Comparison of ENCODE assay signal across 1 cellular context in the genomic region with DNA sequence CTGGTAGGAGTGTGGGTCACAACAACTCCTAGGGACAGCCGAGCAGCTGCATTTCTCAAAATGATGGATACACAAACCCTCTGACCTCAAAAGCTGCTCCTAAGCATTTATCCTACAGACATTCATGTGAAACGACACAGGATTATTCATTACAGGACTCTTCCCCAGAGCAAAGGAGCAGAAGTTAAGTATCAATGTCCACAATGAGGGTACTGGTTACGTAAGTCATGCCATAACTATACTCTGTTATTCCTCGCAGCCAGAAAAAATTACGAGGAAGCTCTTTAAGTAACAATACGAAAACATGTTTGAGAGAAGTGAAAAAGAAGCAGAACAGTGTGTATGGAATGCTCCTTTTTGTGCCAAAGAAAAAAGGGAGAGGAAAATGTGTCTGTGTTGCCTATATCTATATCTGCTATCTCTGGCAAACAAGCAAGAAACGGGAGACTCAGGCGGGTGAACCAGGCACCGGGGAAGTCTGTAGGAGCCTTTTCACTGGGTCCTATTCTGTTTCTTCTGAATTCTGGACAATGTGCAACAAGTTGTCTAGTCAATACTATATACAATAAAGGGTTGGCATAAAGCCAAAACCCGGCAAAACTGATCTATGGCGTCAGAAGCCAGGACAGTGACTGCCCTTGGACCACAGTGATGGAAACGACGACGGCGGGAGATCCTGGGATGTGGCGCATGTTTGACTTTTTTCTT.
TF ChIP-seq lines count a peak whose summit lies in the region.

No MANE protein-coding gene starts in this region.

TF ChIP-seq in H1, 55 proteins besides CTCF, POLR2A, EP300 and RAD21:
- TF ChIP-seq GABPA (IDR thresholded peaks at IDR 0.05; ENCODE audit: borderline replicate concordance, insufficient read depth, low read length) (no peak), SIRT6 (IDR thresholded peaks at IDR 0.05; ENCODE audit: low read length) (no peak), ZNF274 (IDR thresholded peaks at IDR 0.05; ENCODE audit: borderline replicate concordance, extremely low read depth, low read length) (no peak), CEBPB (IDR thresholded peaks at IDR 0.05; ENCODE audit: low read depth, low read length) (no peak), YY1 (IDR thresholded peaks at IDR 0.05; ENCODE audit: low read depth, low read length) (no peak), GTF2F1 (IDR thresholded peaks at IDR 0.05; ENCODE audit: borderline replicate concordance, low read depth, low read length) (no peak)
